8 cellular contexts compared by ENCODE assay signal in the genomic region with DNA sequence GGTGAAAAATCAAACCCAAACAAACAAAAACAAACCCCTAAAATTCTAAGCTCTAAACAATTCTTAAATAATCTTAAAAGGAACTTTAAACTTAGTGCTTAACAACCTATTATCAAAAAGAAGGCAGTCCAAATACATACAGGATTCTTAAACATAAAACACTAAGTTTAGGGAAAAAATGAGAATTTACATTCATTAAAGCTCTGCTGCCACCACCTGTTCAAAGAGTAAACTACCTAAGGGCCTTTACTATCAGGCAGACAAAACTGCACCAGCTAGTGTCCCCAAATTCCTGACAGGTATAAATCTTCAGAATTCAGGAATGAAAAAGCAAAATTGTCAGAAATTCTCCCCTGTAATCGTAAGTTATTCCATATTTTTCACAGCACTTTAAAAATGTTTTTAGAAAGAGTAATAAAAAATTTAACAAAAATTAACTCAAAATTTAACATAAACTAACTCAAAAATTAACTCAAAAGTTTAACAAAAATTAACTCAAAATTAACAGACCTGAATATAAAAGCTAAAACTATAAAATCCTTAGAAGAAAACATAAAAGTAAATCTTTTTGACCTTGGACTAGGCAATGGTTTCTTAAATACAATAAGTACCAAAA. TPM values are rescaled to one million over a fixed set of nuclear protein-coding genes. Genes with fewer than 3 reads are reported as not detected.
DNase-seq lines count a peak whose midpoint lies in the region; ATAC-seq, FAIRE-seq and TF ChIP-seq lines count a peak whose summit lies in the region.

No MANE protein-coding gene starts in this region.

- dilution Hi-C loops in endothelial cell of umbilical vein (cut with MboI; ENCODE audit: extremely low pct_ligation_motif_present, low sequenced_read_pairs) = no loop called here

- H3K79me2 ChIP-seq in OCI-LY1 (ENCODE audit: insufficient read depth, low read length) (no peaks in the 10 kb centered on the region), endothelial cell of umbilical vein (ENCODE audit: control insufficient read depth, insufficient read depth, low read length) (peaks cover 7% of the 10 kb centered on the region)

- no TSS peak for BruUV-seq in endothelial cell of umbilical vein (replicated peaks; lab: Mats Ljungman, UMichigan)

- peaks cover 2% of the 10 kb centered on the region; the same call in 1 of the 2 replicates for H4K20me1 ChIP-seq in OCI-LY1 (ENCODE audit: insufficient read depth, low read length)
- H4K20me1 ChIP-seq in endothelial cell of umbilical vein (replicated peaks; ENCODE audit: control insufficient read depth, extremely low read depth, insufficient read depth, low read length) = no peaks in the 10 kb centered on the region

- H3K9me3 ChIP-seq in OCI-LY1 (ENCODE audit: low read length) (no peaks in the 10 kb centered on the region), endothelial cell of umbilical vein (replicated peaks; ENCODE audit: control insufficient read depth, insufficient read depth, low read length) (no peaks in the 10 kb centered on the region)

- no peaks in the 10 kb centered on the region for H3K9me2 ChIP-seq in OCI-LY1 (ENCODE audit: low read depth, low read length)

- H3K9me1 ChIP-seq in endothelial cell of umbilical vein (replicated peaks; ENCODE audit: control insufficient read depth, extremely low read depth, insufficient read depth, low read length) = no peaks in the 10 kb centered on the region

- intact Hi-C loops in endothelial cell of umbilical vein (cut with micrococcal nuclease) = loop anchor here (1.0 kb wide), 1 partner anchor 104 kb away; no protein-coding TSS in a partner anchor

- ATAC-seq in GM18502 (IDR thresholded peaks at IDR 0.05; ENCODE audit: poor library complexity, unreplicated experiment) = no peak

- H3K36me3 ChIP-seq in OCI-LY1 (ENCODE audit: insufficient read depth, low read length) (0 out of 2 replicates have a peak, but pooled peaks cover 3% of the 10 kb centered on the region), endothelial cell of umbilical vein (ENCODE audit: control insufficient read depth in 2 of 2, extremely low read depth in 1 of 2, insufficient read depth in 2 of 2, low read length in 2 of 2) (no peaks in the 10 kb centered on the region)

- no peak for DNase-seq in AG09309 (ENCODE audit: low read depth)
- peak; percentile 7 for DNase-seq in GM13976 (ENCODE audit: low spot score)
- peak; percentile 37 for DNase-seq in endothelial cell of umbilical vein (ENCODE audit: low read depth, low spot score)
- DNase-seq in pons (ENCODE audit: low spot score) = peak; percentile 46
- DNase-seq in activated CD4-positive, CD25-positive, alpha-beta regulatory T cell treated with anti-CD3 and anti-CD28 coated beads, Interleukin-2, amount 50 U/mL, for 72 hours = no peak
- no peak for DNase-seq in GF-D8 (lab: John Stamatoyannopoulos, UW)

- H3K27ac ChIP-seq in OCI-LY1 (ENCODE audit: low read depth, low read length, poor library complexity, severe bottlenecking) = no peak overlapping the region
- no peak overlapping the region for H3K27ac ChIP-seq in endothelial cell of umbilical vein (ENCODE audit: insufficient read depth, low read depth, low read length)

- H2AFZ ChIP-seq in OCI-LY1 (ENCODE audit: low read length) = no peak overlapping the region
- H2AFZ ChIP-seq in endothelial cell of umbilical vein (ENCODE audit: low read depth, low read length) = no peak overlapping the region

- no peaks in the 10 kb centered on the region; the same call in none of the 2 replicates for H3F3A ChIP-seq in OCI-LY1 (ENCODE audit: insufficient read depth, low read length)

- POLR2A ChIA-PET in endothelial cell of umbilical vein (lab: Charles Lee) = no interaction called here

- peak; percentile 42 for FAIRE-seq in endothelial cell of umbilical vein (lab: Jason Lieb, UNC)

- H3K4me3 ChIP-seq in AG09309 (ENCODE audit: control insufficient read depth, low read depth, low read length) (no peak overlapping the region), OCI-LY1 (ENCODE audit: low read depth, low read length, poor library complexity, severe bottlenecking) (no peak overlapping the region), endothelial cell of umbilical vein (replicated peaks in 1 of 3; ENCODE audit: insufficient read depth in 1 of 3, low read depth in 1 of 3, low read length in 3 of 3) (no peak overlapping the region)

- H3K4me1 ChIP-seq in OCI-LY1 (ENCODE audit: insufficient read depth, low read length, severe bottlenecking) = no peaks in the 10 kb centered on the region
- no peaks in the 10 kb centered on the region for H3K4me1 ChIP-seq in endothelial cell of umbilical vein (ENCODE audit: control insufficient read depth, extremely low read depth, insufficient read depth, low read length)

- CTCF ChIA-PET in endothelial cell of umbilical vein (lab: Charles Lee) = interaction anchor here (0.7 to 7.8 kb wide), 25 partner anchors 11 to 722 kb away, joined by 3 to 240 read pairs (median 4); no protein-coding TSS in a partner anchor

- H3K27me3 ChIP-seq in OCI-LY1 (ENCODE audit: insufficient read depth, low read length) (no peaks in the 10 kb centered on the region), endothelial cell of umbilical vein (ENCODE audit: control insufficient read depth in 2 of 2, insufficient read depth in 2 of 2, low read length in 2 of 2) (no peaks in the 10 kb centered on the region)

- peak; percentile 58 for TF ChIP-seq CTCF in AG09309 (IDR thresholded peaks at IDR 0.05; ENCODE audit: control insufficient read depth, insufficient read depth, low read depth, low read length, missing control alignments)
- peak; percentile 52 for TF ChIP-seq CTCF in GM13976 (IDR thresholded peaks at IDR 0.05; ENCODE audit: borderline replicate concordance, control extremely low read depth, extremely low read depth, insufficient read depth, missing control alignments)
- TF ChIP-seq CTCF in OCI-LY1 (IDR thresholded peaks at IDR 0.05; ENCODE audit: low read length) = peak; percentile 71
- TF ChIP-seq CTCF in endothelial cell of umbilical vein (IDR thresholded peaks at IDR 0.05; ENCODE audit: extremely low read depth in 1 of 2, insufficient read depth in 1 of 2, low read depth in 1 of 2, low read length in 2 of 2) = peak; percentile 32 to 39

- in situ Hi-C loops in GM13976 (cut with MboI; ENCODE audit: low sequenced_read_pairs, unreplicated experiment) = no loop called here

- TF ChIP-seq POLR2A in endothelial cell of umbilical vein (IDR thresholded peaks at IDR 0.05; ENCODE audit: low read depth, low read length) = no peak

- H3K9ac ChIP-seq in OCI-LY1 (ENCODE audit: low read length) (no peak overlapping the region), endothelial cell of umbilical vein (replicated peaks; ENCODE audit: extremely low read depth, insufficient read depth, low read length) (no peak overlapping the region)

- H3K4me2 ChIP-seq in OCI-LY1 (ENCODE audit: low read length) = no peak overlapping the region
- no peak overlapping the region for H3K4me2 ChIP-seq in endothelial cell of umbilical vein (ENCODE audit: insufficient read depth, low read length)

TF ChIP-seq in endothelial cell of umbilical vein, 7 proteins besides CTCF, POLR2A, EP300 and RAD21:
- no peak for TF ChIP-seq EZH2 (IDR thresholded peaks at IDR 0.05; ENCODE audit: borderline replicate concordance, low read depth, low read length, severe bottlenecking)
- TF ChIP-seq MYC (IDR thresholded peaks at IDR 0.05; ENCODE audit: low read depth, low read length) = no peak
- TF ChIP-seq, protein P1, sequence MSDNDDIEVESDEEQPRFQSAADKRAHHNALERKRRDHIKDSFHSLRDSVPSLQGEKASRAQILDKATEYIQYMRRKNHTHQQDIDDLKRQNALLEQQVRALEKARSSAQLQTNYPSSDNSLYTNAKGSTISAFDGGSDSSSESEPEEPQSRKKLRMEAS (IDR thresholded peaks at IDR 0.05; ENCODE audit: insufficient read depth, insufficient read length) = no peak
- TF ChIP-seq GATA2 (IDR thresholded peaks at IDR 0.05; ENCODE audit: insufficient read depth, insufficient read length, low read depth, low read length) = no peak
- no peak for TF ChIP-seq JUN (IDR thresholded peaks at IDR 0.05; ENCODE audit: borderline replicate concordance, insufficient read depth, insufficient read length, low read depth)
- TF ChIP-seq FOS (IDR thresholded peaks at IDR 0.05; ENCODE audit: borderline replicate concordance, insufficient read depth, low read length) = no peak
- TF ChIP-seq POLR2AphosphoS5 (IDR thresholded peaks at IDR 0.05; ENCODE audit: insufficient read depth, low read depth, low read length) = no peak

RNA-seq across cellular contexts. Expression of a gene that starts 55.1 kb away (rescaled TPM):
- 21.9 and 22.6 TPM in 2 replicates for total RNA-seq in endothelial cell of umbilical vein
- 3.8 and 5.9 TPM in 2 replicates for polyA plus RNA-seq in endothelial cell of umbilical vein
- polyA plus RNA-seq in endothelial cell of umbilical vein (2011; cell fraction: cytosol; rRNA removed) = 9.2 and 9.5 TPM in 2 replicates
- 9.2 and 12.1 TPM in 2 replicates for polyA plus RNA-seq in endothelial cell of umbilical vein (2011; cell fraction: nucleus; rRNA removed)
- 18.0 and 24.7 TPM in 2 replicates for polyA plus RNA-seq in endothelial cell of umbilical vein (2012)
- polyA minus RNA-seq in endothelial cell of umbilical vein = 25.5 and 32.3 TPM in 2 replicates
- 76.1 TPM for polyA minus RNA-seq in endothelial cell of umbilical vein (2011; cell fraction: cytosol; rRNA and poly(A)+ RNA removed)
- 21.2 and 26.4 TPM in 2 replicates for polyA minus RNA-seq in endothelial cell of umbilical vein (2011; cell fraction: nucleus; rRNA and poly(A)+ RNA removed)

Comparison
In these comparisons a context has a peak if more than half of its experiments do, and no peak if none do; other contexts are left out.
1. DNase-seq: peak in GM13976 (single experiment), endothelial cell of umbilical vein (single experiment) and pons (single experiment); none in AG09309 (single experiment), activated CD4-positive, CD25-positive, alpha-beta regulatory T cell treated with anti-CD3 and anti-CD28 coated beads, Interleukin-2, amount 50 U/mL, for 72 hours (single experiment) and GF-D8 (single experiment).
2. Peak in every context shown above with its lines, with median percentiles within 50 percentile points of each other: CTCF ChIP-seq.